1 cellular context compared by ENCODE assay signal in the genomic region with DNA sequence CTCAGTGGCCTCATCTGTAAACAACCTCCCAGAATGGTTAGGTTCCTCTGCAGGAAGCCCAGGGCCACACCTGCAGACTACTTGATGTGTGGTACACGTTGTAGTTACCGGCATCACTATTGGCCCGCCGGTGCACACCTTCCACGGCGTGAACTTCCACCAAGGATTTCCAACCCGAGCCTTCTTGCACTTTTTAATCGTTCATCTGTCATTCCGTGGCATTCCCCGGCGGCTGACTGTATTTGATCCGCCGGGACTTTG.
TF ChIP-seq lines count a peak whose summit lies in the region.

No MANE protein-coding gene starts in this region.

TF ChIP-seq in H1, 55 proteins besides CTCF, POLR2A, EP300 and RAD21:
- TF ChIP-seq BCL11A (IDR thresholded peaks at IDR 0.05; ENCODE audit: low read depth in 2 of 2, low read length in 2 of 2) (no peak), ASH2L (IDR thresholded peaks at IDR 0.05; ENCODE audit: low read length) (no peak), PHF8 (conservative IDR thresholded peaks at IDR 0.05; ENCODE audit: low read depth, low read length) (no peak), GTF2F1 (IDR thresholded peaks at IDR 0.05; ENCODE audit: borderline replicate concordance, low read depth, low read length) (no peak), ATF3 (IDR thresholded peaks at IDR 0.05; ENCODE audit: insufficient read depth, low read depth, low read length) (no peak)
